ENCODE assay signal across 10 cellular contexts in the genomic region with DNA sequence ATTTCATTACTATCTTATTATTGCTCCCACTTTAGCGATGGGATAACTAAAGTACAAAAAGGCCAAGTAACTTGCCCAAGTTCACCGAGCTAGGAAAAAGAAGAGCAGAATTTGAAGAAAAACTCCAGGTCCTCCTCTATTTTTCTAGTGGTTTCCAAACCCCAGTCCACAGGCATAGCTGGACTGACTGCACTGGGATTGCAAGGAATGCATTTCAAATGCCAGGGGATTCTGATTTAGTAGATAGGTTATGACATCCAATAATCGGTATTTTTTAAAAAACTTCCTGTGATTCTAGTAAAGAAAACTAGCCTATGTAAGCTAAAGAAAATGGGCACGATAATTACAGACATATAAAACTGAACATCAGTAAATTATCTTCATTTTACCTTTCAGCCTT.
DNase-seq lines count a peak whose midpoint lies in the region; ATAC-seq and TF ChIP-seq lines count a peak whose summit lies in the region.
"Had no signal": no experiment of that assay in that cellular context is flagged by ENCODE, and none has a peak within 500 bp of the region (broad histone marks: within the 10 kb centered on the region; RNA-seq: fewer than 3 reads in every experiment).

No MANE protein-coding gene starts in this region.

- H3K9me3 ChIP-seq in SK-N-SH (no peaks in the 10 kb centered on the region), esophagus squamous epithelium (no peaks in the 10 kb centered on the region)

- no peak overlapping the region for H3K9ac ChIP-seq in SK-N-SH

- no peak for TF ChIP-seq CTCF in SK-N-SH (IDR thresholded peaks at IDR 0.05)
- TF ChIP-seq CTCF in fibroblast of the aortic adventitia (IDR thresholded peaks at IDR 0.05; ENCODE audit: insufficient read depth, low read length): no peak
- TF ChIP-seq CTCF in esophagus squamous epithelium (IDR thresholded peaks at IDR 0.05): no peak

- peak overlapping the region; percentile 28; the same call in 1 of the 2 replicates for H3K4me2 ChIP-seq in SK-N-SH

- no peaks in the 10 kb centered on the region for H3K79me2 ChIP-seq in SK-N-SH (ENCODE audit: insufficient read depth)

- 0 out of 4 replicates have a peak overlapping the region, but pooled peaks of 1 of the 2 experiments have one; percentile 7 for H3K27ac ChIP-seq in SK-N-SH (ENCODE audit: low read depth in 2 of 2, low read length in 1 of 2)
- H3K27ac ChIP-seq in esophagus squamous epithelium: no peak overlapping the region
- H3K27ac ChIP-seq: C4-2B, HL-60 had no signal

- WGBS in SK-N-SH (ENCODE audit: low lambda C conversion rate): 20% methylated on average over 4 of the region's 4 CpGs
- 68 to 76% methylated on average over 4 of the region's 4 CpGs for WGBS in esophagus squamous epithelium, 2 donors

- no peaks in the 10 kb centered on the region for H3K9me2 ChIP-seq in SK-N-SH

- H3F3A ChIP-seq in SK-N-SH (replicated peaks; ENCODE audit: insufficient read depth): peaks cover 3% of the 10 kb centered on the region

- H4K20me1 ChIP-seq in SK-N-SH (ENCODE audit: insufficient read depth): no peaks in the 10 kb centered on the region

- TF ChIP-seq POLR2A in esophagus squamous epithelium (IDR thresholded peaks at IDR 0.05): no peak

- H3K27me3 ChIP-seq in SK-N-SH (ENCODE audit: insufficient read depth) (no peaks in the 10 kb centered on the region), esophagus squamous epithelium (no peaks in the 10 kb centered on the region)

- H3K4me1 ChIP-seq in SK-N-SH (ENCODE audit: control insufficient read depth in 1 of 2, insufficient read depth in 2 of 2, low read depth in 1 of 2, low read length in 1 of 2): peaks cover 0 to 6% of the 10 kb centered on the region in 2 experiments; a peak in 1 of 4 replicates
- H3K4me1 ChIP-seq in esophagus squamous epithelium: no peaks in the 10 kb centered on the region

- POLR2A ChIA-PET in SK-N-SH (lab: Yijun Ruan, JAX): no interaction called here

- H2AFZ ChIP-seq in SK-N-SH (ENCODE audit: low read depth): peak overlapping the region; percentile 63; the same call in 1 of the 2 replicates

- intact Hi-C loops in esophagus squamous epithelium (cut with DNase I): no loop called here

- ATAC-seq in GM21576 (IDR thresholded peaks at IDR 0.05; ENCODE audit: unreplicated experiment): no peak

- CTCF ChIA-PET in SK-N-SH (lab: Yijun Ruan, JAX): interaction anchor here (0.7 to 2.3 kb wide), 3 partner anchors 1818 to 1831 kb away, joined by 3 to 18 read pairs (median 4); no protein-coding TSS in a partner anchor

- DNase-seq in EH (ENCODE audit: low read depth) (peak; percentile 49), SK-N-SH (no peak), fibroblast of the aortic adventitia (ENCODE audit: low read depth) (peak; percentile 67), middle frontal gyrus (ENCODE audit: extremely low spot score, low spot score) (no peak), esophagus squamous epithelium (lab: John Stamatoyannopoulos, UW) (no peak)
- DNase-seq in stimulated activated CD4-positive, alpha-beta T cell treated with anti-CD3 and anti-CD28 coated beads, Interleukin-4, amount 100 ng/mL, for 24 hours: no peak
- DNase-seq: NCI-H187 had no signal

- H3K36me3 ChIP-seq in SK-N-SH (replicated peaks in 1 of 2; ENCODE audit: control insufficient read depth in 1 of 2, insufficient read depth in 2 of 2, low read length in 1 of 2): no peaks in the 10 kb centered on the region
- H3K36me3 ChIP-seq in esophagus squamous epithelium: no peaks in the 10 kb centered on the region

- no peak for TF ChIP-seq RAD21 in SK-N-SH (IDR thresholded peaks at IDR 0.05; ENCODE audit: low read length)

- TF ChIP-seq EP300 in SK-N-SH (IDR thresholded peaks at IDR 0.05; ENCODE audit: borderline replicate concordance in 1 of 2, low read depth in 1 of 2, low read length in 1 of 2): peak in 1 of 2 experiments; percentile 57; a peak in 1 of 4 replicates

- no peak overlapping the region for H3K4me3 ChIP-seq in SK-N-SH (ENCODE audit: low read depth in 2 of 2, low read length in 1 of 2)
- H3K4me3 ChIP-seq in fibroblast of the aortic adventitia (ENCODE audit: low read depth, low read length): no peak overlapping the region
- H3K4me3 ChIP-seq in esophagus squamous epithelium: no peak overlapping the region

TF ChIP-seq in SK-N-SH, 30 proteins besides CTCF, POLR2A, EP300 and RAD21:
- TF ChIP-seq TCF12 (IDR thresholded peaks at IDR 0.05) (peak; percentile 21; the same call in 1 of the 2 replicates), JUND (IDR thresholded peaks at IDR 0.05) (peak; percentile 34), FOSL2 (IDR thresholded peaks at IDR 0.05; ENCODE audit: borderline replicate concordance, low read depth) (0 out of 2 replicates have a peak, but pooled peaks have one; percentile 14), MXI1 (IDR thresholded peaks at IDR 0.05; ENCODE audit: low read depth, low read length) (no peak), TEAD4 (IDR thresholded peaks at IDR 0.05; ENCODE audit: borderline replicate concordance, insufficient read depth) (peak; percentile 61; the same call in 1 of the 2 replicates), NRF1 (IDR thresholded peaks at IDR 0.05; ENCODE audit: low read depth, low read length) (no peak), ELF1 (IDR thresholded peaks at IDR 0.05) (no peak), RXRA (IDR thresholded peaks at IDR 0.05; ENCODE audit: borderline replicate concordance, low read depth) (no peak), MEF2A (IDR thresholded peaks at IDR 0.05; ENCODE audit: borderline replicate concordance, low read depth) (no peak), TAF1 (IDR thresholded peaks at IDR 0.05; ENCODE audit: borderline replicate concordance, low read depth, low read length) (no peak), NFIC (IDR thresholded peaks at IDR 0.05; ENCODE audit: borderline replicate concordance) (peak; percentile 36; the same call in 1 of the 2 replicates)
- TF ChIP-seq, protein P1, sequence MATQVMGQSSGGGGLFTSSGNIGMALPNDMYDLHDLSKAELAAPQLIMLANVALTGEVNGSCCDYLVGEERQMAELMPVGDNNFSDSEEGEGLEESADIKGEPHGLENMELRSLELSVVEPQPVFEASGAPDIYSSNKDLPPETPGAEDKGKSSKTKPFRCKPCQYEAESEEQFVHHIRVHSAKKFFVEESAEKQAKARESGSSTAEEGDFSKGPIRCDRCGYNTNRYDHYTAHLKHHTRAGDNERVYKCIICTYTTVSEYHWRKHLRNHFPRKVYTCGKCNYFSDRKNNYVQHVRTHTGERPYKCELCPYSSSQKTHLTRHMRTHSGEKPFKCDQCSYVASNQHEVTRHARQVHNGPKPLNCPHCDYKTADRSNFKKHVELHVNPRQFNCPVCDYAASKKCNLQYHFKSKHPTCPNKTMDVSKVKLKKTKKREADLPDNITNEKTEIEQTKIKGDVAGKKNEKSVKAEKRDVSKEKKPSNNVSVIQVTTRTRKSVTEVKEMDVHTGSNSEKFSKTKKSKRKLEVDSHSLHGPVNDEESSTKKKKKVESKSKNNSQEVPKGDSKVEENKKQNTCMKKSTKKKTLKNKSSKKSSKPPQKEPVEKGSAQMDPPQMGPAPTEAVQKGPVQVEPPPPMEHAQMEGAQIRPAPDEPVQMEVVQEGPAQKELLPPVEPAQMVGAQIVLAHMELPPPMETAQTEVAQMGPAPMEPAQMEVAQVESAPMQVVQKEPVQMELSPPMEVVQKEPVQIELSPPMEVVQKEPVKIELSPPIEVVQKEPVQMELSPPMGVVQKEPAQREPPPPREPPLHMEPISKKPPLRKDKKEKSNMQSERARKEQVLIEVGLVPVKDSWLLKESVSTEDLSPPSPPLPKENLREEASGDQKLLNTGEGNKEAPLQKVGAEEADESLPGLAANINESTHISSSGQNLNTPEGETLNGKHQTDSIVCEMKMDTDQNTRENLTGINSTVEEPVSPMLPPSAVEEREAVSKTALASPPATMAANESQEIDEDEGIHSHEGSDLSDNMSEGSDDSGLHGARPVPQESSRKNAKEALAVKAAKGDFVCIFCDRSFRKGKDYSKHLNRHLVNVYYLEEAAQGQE (IDR thresholded peaks at IDR 0.05; ENCODE audit: low read depth, low read length): no peak
- TF ChIP-seq, protein P2, sequence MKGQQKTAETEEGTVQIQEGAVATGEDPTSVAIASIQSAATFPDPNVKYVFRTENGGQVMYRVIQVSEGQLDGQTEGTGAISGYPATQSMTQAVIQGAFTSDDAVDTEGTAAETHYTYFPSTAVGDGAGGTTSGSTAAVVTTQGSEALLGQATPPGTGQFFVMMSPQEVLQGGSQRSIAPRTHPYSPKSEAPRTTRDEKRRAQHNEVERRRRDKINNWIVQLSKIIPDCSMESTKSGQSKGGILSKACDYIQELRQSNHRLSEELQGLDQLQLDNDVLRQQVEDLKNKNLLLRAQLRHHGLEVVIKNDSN (IDR thresholded peaks at IDR 0.05; ENCODE audit: borderline replicate concordance, low read depth): no peak
- TF ChIP-seq, protein P3, sequence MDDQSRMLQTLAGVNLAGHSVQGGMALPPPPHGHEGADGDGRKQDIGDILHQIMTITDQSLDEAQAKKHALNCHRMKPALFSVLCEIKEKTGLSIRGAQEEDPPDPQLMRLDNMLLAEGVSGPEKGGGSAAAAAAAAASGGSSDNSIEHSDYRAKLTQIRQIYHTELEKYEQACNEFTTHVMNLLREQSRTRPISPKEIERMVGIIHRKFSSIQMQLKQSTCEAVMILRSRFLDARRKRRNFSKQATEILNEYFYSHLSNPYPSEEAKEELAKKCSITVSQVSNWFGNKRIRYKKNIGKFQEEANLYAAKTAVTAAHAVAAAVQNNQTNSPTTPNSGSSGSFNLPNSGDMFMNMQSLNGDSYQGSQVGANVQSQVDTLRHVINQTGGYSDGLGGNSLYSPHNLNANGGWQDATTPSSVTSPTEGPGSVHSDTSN (IDR thresholded peaks at IDR 0.05): peak; percentile 35; the same call in 1 of the 2 replicates

Comparison
In these comparisons a context has a peak if more than half of its experiments do, and no peak if none do; other contexts are left out.
1. DNase-seq: peak in EH (single experiment) and fibroblast of the aortic adventitia (single experiment); none in SK-N-SH (single experiment), middle frontal gyrus (single experiment), stimulated activated CD4-positive, alpha-beta T cell treated with anti-CD3 and anti-CD28 coated beads, Interleukin-4, amount 100 ng/mL, for 24 hours (single experiment) and esophagus squamous epithelium (single experiment).